23 cellular contexts compared by ENCODE assay signal in genomic region chr2:162018530-162018929, GRCh38. TPM values are rescaled to one million over a fixed set of nuclear protein-coding genes. Genes with fewer than 3 reads are reported as not detected.
DNase-seq lines count a peak whose midpoint lies in the region; ATAC-seq and TF ChIP-seq lines count a peak whose summit lies in the region.
"Had no signal": no experiment of that assay in that cellular context is flagged by ENCODE, and none has a peak within 500 bp of the region (broad histone marks: within the 10 kb centered on the region; RNA-seq: fewer than 3 reads in every experiment).

No MANE protein-coding gene starts in this region.

- no peak for DNase-seq in activated CD4-positive, alpha-beta T cell treated with anti-CD3 and anti-CD28 coated beads, Interleukin-2, amount 10 ng/mL, durations not matched to agents 24 days and 14 days
- no peak for DNase-seq in activated CD4-positive, alpha-beta T cell treated with anti-CD3 and anti-CD28 coated beads for 48 hours
- no peak for DNase-seq in CD4-positive, alpha-beta memory T cell
- no peak for DNase-seq in T-cell
- DNase-seq in lower lobe of right lung, result no peak
- no peak for DNase-seq in occipital lobe (lab: John Stamatoyannopoulos, UW)
- no peak for DNase-seq in activated gamma-delta T cell (lab: John Stamatoyannopoulos, UW)
- DNase-seq in stimulated activated CD4-positive, alpha-beta T cell treated with anti-CD3 and anti-CD28 coated beads, Interleukin-15, amount 100 ng/mL, for 24 hours, result no peak
- DNase-seq: 8988T, DMS153, GF-D8, GM23248, MV-4-11, NCI-H187, NCI-H2107, NCI-H226, NCI-H526, PC-9 had no signal

- H3K4me3 ChIP-seq in CD4-positive, alpha-beta memory T cell (ENCODE audit: low read length in 2 of 2), result no peak overlapping the region
- H3K4me3 ChIP-seq in lower lobe of right lung, result no peak overlapping the region
- H3K4me3 ChIP-seq: GM12878, GM23248, HAP-1, PC-9 had no signal

- CTCF ChIA-PET in CD4-positive, alpha-beta memory T cell (lab: Charles Lee; ENCODE audit: partially characterized antibody), result interaction anchor here (1.3 kb wide), 1 partner anchor 20 kb away, joined by 3 read pairs; no protein-coding TSS in a partner anchor
- CTCF ChIA-PET in T-cell (lab: Charles Lee), result interaction anchor here (0.7 to 1.4 kb wide), 4 partner anchors 16 to 106 kb away, joined by 3 to 5 read pairs (median 3); no protein-coding TSS in a partner anchor

- H3K4me1 ChIP-seq in CD4-positive, alpha-beta memory T cell (ENCODE audit: insufficient read depth, low read length), result peaks cover 38% of the 10 kb centered on the region
- no peaks in the 10 kb centered on the region for H3K4me1 ChIP-seq in lower lobe of right lung

- no peak overlapping the region for H3K27ac ChIP-seq in CD4-positive, alpha-beta memory T cell (ENCODE audit: low read depth, low read length)
- no peak overlapping the region for H3K27ac ChIP-seq in lower lobe of right lung
- H3K27ac ChIP-seq: GM23248, KMS-11, PC-9, RWPE1 had no signal

- no peaks in the 10 kb centered on the region for H3K9me3 ChIP-seq in CD4-positive, alpha-beta memory T cell (ENCODE audit: control insufficient read depth in 1 of 2, low read length in 2 of 2)
- H3K9me3 ChIP-seq in lower lobe of right lung, result no peaks in the 10 kb centered on the region
- H3K9me3 ChIP-seq: HAP-1 had no signal

- peaks cover 82% of the 10 kb centered on the region for H3K36me3 Mint-ChIP-seq in activated CD4-positive, alpha-beta T cell treated with anti-CD3 and anti-CD28 coated beads, Interleukin-2, amount 10 ng/mL, durations not matched to agents 24 days and 14 days (ENCODE audit: low read depth)
- peaks cover 65 to 83% of the 10 kb centered on the region in 2 donors for H3K36me3 Mint-ChIP-seq in CD4-positive, alpha-beta memory T cell
- peaks cover 80% of the 10 kb centered on the region for H3K36me3 Mint-ChIP-seq in T-cell

- peak overlapping the region; percentile 22 for H3K27ac Mint-ChIP-seq in activated CD4-positive, alpha-beta T cell treated with anti-CD3 and anti-CD28 coated beads, Interleukin-2, amount 10 ng/mL, durations not matched to agents 24 days and 14 days
- H3K27ac Mint-ChIP-seq in CD4-positive, alpha-beta memory T cell, result peak overlapping the region in 6 of 7 donors; percentile 7 to 79 (median 60)
- H3K27ac Mint-ChIP-seq in T-cell, result peak overlapping the region; percentile 33 to 83
- H3K27ac Mint-ChIP-seq: B cell had no signal

- no peak for TF ChIP-seq CTCF in lower lobe of right lung (IDR thresholded peaks at IDR 0.05)

- no peak overlapping the region for H3K4me3 Mint-ChIP-seq in activated CD4-positive, alpha-beta T cell treated with anti-CD3 and anti-CD28 coated beads, Interleukin-2, amount 10 ng/mL, durations not matched to agents 24 days and 14 days
- H3K4me3 Mint-ChIP-seq in CD4-positive, alpha-beta memory T cell, result peak overlapping the region in 3 of 8 donors; percentile 1 to 39 (median 15)
- no peak overlapping the region for H3K4me3 Mint-ChIP-seq in T-cell
- H3K4me3 Mint-ChIP-seq: B cell had no signal

- H3K27me3 ChIP-seq in CD4-positive, alpha-beta memory T cell (ENCODE audit: insufficient read depth, low read length), result no peaks in the 10 kb centered on the region
- H3K27me3 ChIP-seq in lower lobe of right lung (ENCODE audit: low read depth), result no peaks in the 10 kb centered on the region

- no peak for ATAC-seq in T-cell (replicated peaks in 1 of 4)
- ATAC-seq in lower lobe of right lung, result peak; percentile 59 to 82
- ATAC-seq: GM12878 had no signal

- peaks cover 12% of the 10 kb centered on the region for H3K36me3 ChIP-seq in CD4-positive, alpha-beta memory T cell (ENCODE audit: insufficient read depth, low read length)
- H3K36me3 ChIP-seq in lower lobe of right lung, result no peaks in the 10 kb centered on the region
- H3K36me3 ChIP-seq: HAP-1 had no signal

- H3K27me3 Mint-ChIP-seq in activated CD4-positive, alpha-beta T cell treated with anti-CD3 and anti-CD28 coated beads, Interleukin-2, amount 10 ng/mL, durations not matched to agents 24 days and 14 days, result no peaks in the 10 kb centered on the region
- no peaks in the 10 kb centered on the region for H3K27me3 Mint-ChIP-seq in CD4-positive, alpha-beta memory T cell
- no peaks in the 10 kb centered on the region for H3K27me3 Mint-ChIP-seq in T-cell

- H3K4me1 Mint-ChIP-seq in activated CD4-positive, alpha-beta T cell treated with anti-CD3 and anti-CD28 coated beads, Interleukin-2, amount 10 ng/mL, durations not matched to agents 24 days and 14 days, result peaks cover 54% of the 10 kb centered on the region
- H3K4me1 Mint-ChIP-seq in CD4-positive, alpha-beta memory T cell, result peaks cover 29 to 56% (median 45%) of the 10 kb centered on the region in 4 donors
- H3K4me1 Mint-ChIP-seq in T-cell, result peaks cover 46 to 64% (median 60%) of the 10 kb centered on the region in 3 donors

- intact Hi-C loops in activated CD4-positive, alpha-beta T cell treated with anti-CD3 and anti-CD28 coated beads, Interleukin-2, amount 10 ng/mL, durations not matched to agents 24 days and 14 days (cut with micrococcal nuclease), result no loop called here
- intact Hi-C loops in CD4-positive, alpha-beta memory T cell (cut with micrococcal nuclease), result loop anchor here (10.0 kb wide), 1 partner anchor 854 kb away; the partner anchor contains the start of gene TANK
- intact Hi-C loops in lower lobe of right lung (cut with DNase I), result no loop called here

- POLR2A ChIA-PET in CD4-positive, alpha-beta memory T cell (lab: Charles Lee; ENCODE audit: partially characterized antibody), result interaction anchor here (1.1 kb wide), 1 partner anchor 37 kb away, joined by 3 read pairs; no protein-coding TSS in a partner anchor
- POLR2A ChIA-PET in T-cell (lab: Charles Lee), result no interaction called here

- no peaks in the 10 kb centered on the region for H3K9me3 Mint-ChIP-seq in activated CD4-positive, alpha-beta T cell treated with anti-CD3 and anti-CD28 coated beads, Interleukin-2, amount 10 ng/mL, durations not matched to agents 24 days and 14 days
- H3K9me3 Mint-ChIP-seq in CD4-positive, alpha-beta memory T cell, result no peaks in the 10 kb centered on the region
- H3K9me3 Mint-ChIP-seq in T-cell, result no peaks in the 10 kb centered on the region

RNA-seq across cellular contexts. Expression of gene DPP4, which starts 55.5 kb away (rescaled TPM):
- 65.4 and 68.0 TPM in 2 replicates for total RNA-seq in activated CD4-positive, alpha-beta T cell treated with anti-CD3 and anti-CD28 coated beads, Interleukin-2, amount 10 ng/mL, durations not matched to agents 24 days and 14 days
- 10 to 100 TPM; 38.5 to 40.2 TPM for total RNA-seq in CD4-positive, alpha-beta memory T cell
- 100 to 1,000 TPM; 105 to 124 TPM for polyA plus RNA-seq in CD4-positive, alpha-beta memory T cell
- 10 to 100 TPM; 30.1 to 47.7 (median 37.9) TPM for total RNA-seq in T-cell
- total RNA-seq in lower lobe of right lung, result 24.5 TPM
- 6.4 TPM for total RNA-seq in occipital lobe

Comparison
In these comparisons a context has a peak if more than half of its experiments do, and no peak if none do; other contexts are left out.
1. ATAC-seq: peak in lower lobe of right lung (2 of 2); none in T-cell (0 of 4).
2. Peak in every context shown above with its lines, with median percentiles within 50 percentile points of each other: H3K27ac Mint-ChIP-seq.